In the genomic region with DNA sequence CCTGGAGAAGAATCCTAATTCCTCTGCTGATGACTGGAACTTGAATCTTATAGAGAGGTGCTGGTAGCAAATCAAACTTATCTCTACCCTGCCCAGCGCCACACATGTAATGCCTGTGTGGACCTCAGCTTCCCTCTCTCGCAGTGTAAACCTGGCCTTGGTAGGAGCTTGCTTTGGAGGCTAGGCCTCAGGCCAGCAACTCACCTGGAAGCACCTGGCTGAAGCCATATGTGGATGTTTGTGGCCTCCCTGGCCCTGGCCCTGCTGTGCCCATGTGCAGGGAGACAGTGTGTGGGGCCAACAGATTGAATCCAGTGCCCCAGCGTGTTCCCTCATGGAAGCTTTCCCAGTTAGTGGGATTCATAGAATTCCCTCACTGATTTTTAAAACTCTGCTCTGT, we compare ENCODE assay signal across 8 cellular contexts.
"Had no signal": no experiment of that assay in that cellular context is flagged by ENCODE, and none has a peak within 500 bp of the region (broad histone marks: within the 10 kb centered on the region; RNA-seq: fewer than 3 reads in every experiment).

No MANE protein-coding gene starts in this region.

- H3K27ac Mint-ChIP-seq: H9 had no signal

- H3K4me3 Mint-ChIP-seq: H9 had no signal

- ATAC-seq: K562 had no signal

- H3K9me3 Mint-ChIP-seq: H9 had no signal

- H3K4me3 ChIP-seq: GM23248, K562 had no signal

- H3K27ac ChIP-seq: GM23248 had no signal

- H3K9ac ChIP-seq: GM23248 had no signal

- FAIRE-seq: H54, HTR-8/SVneo, K562 had no signal

- DNase-seq: GM23248, GOT3, H9, HCEC 1CT, IMR-90 had no signal

- H2AFZ ChIP-seq: GM23248 had no signal

- H3K4me1 Mint-ChIP-seq: H9 had no signal
